16 cellular contexts compared by ENCODE assay signal in the genomic region with DNA sequence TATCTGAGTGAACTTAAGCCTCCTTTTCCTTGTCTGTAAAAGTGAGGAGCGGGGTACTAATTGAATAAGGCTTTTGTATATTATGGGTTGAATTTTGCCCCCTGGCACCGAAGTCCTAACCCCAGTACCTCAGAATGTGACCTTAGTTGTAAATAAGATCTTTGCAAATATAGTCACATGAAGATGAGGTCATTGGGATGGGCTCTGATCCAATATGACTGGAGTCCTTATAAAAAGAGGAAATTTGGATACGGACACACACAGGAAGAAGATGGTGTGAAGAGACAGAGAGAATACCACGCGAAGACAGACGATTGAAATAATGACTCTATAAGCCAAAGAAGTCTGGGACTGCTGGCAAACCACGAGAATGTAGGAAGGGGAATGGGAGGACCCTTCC.
"Had no signal": no experiment of that assay in that cellular context is flagged by ENCODE, and none has a peak within 500 bp of the region (broad histone marks: within the 10 kb centered on the region; RNA-seq: fewer than 3 reads in every experiment).

No MANE protein-coding gene starts in this region.

- H3K36me3 Mint-ChIP-seq: brain, neural progenitor cell, T-cell had no signal

- H3K36me3 ChIP-seq: heart right ventricle, left lung, pancreas had no signal

- H3K27ac ChIP-seq: left lung, neural progenitor cell, pancreas, testis had no signal

- H3K4me3 ChIP-seq: heart right ventricle, left lung, neural progenitor cell, pancreas, testis had no signal

- ATAC-seq: left lung; stimulated activated naive CD8-positive, alpha-beta T cell treated with anti-CD3 and anti-CD28 coated beads, Interleukin-15, amount 100 ng/mL, for 72 hours; T-cell had no signal

- DNase-seq: activated CD4-positive, alpha-beta T cell treated with anti-CD3 and anti-CD28 coated beads, Interleukin-2, amount 10 ng/mL, durations not matched to agents 24 days and 14 days; activated naive CD4-positive, alpha-beta T cell treated with anti-CD3 and anti-CD28 coated beads, Interleukin-2, amount 50 U/mL, for 16 hours; amniotic stem cell; left lung; pancreas; stimulated activated CD4-positive, alpha-beta T cell treated with anti-CD3 and anti-CD28 coated beads, Interleukin-15, amount 100 ng/mL, for 24 hours; stimulated activated CD4-positive, alpha-beta T cell treated with anti-CD3 and anti-CD28 coated beads, Interleukin-4, amount 100 ng/mL, for 4 hours; stimulated activated naive CD8-positive, alpha-beta T cell treated with anti-CD3 and anti-CD28 coated beads, Interleukin-15, amount 100 ng/mL, for 72 hours; T-cell; testis had no signal

- H3K27ac Mint-ChIP-seq: activated CD4-positive, alpha-beta T cell treated with anti-CD3 and anti-CD28 coated beads, Interleukin-2, amount 10 ng/mL, durations not matched to agents 24 days and 14 days; activated T-helper 2 cell treated with anti-CD3 and anti-CD28 coated beads, Interferon-gamma antibody, Interleukin-2, Interleukin-4, amounts not matched to agents 10 μg/mL and 5 μg/mL and 100 μg/mL, durations not matched to agents 14 hours and 24 hours and 36 hours; brain; neural progenitor cell; stimulated activated naive CD8-positive, alpha-beta T cell treated with anti-CD3 and anti-CD28 coated beads, Interleukin-15, amount 100 ng/mL, for 72 hours; T-cell had no signal

- H3K4me3 Mint-ChIP-seq: activated CD4-positive, alpha-beta T cell treated with anti-CD3 and anti-CD28 coated beads, Interleukin-2, amount 10 ng/mL, durations not matched to agents 24 days and 14 days; brain; central memory CD8-positive, alpha-beta T cell; neural progenitor cell; stimulated activated naive CD8-positive, alpha-beta T cell treated with anti-CD3 and anti-CD28 coated beads, Interleukin-15, amount 100 ng/mL, for 72 hours; T-cell had no signal

- H3K27me3 ChIP-seq: heart right ventricle, left lung, neural progenitor cell, testis had no signal

- H3K4me1 Mint-ChIP-seq: activated CD4-positive, alpha-beta T cell treated with anti-CD3 and anti-CD28 coated beads, Interleukin-2, amount 10 ng/mL, durations not matched to agents 24 days and 14 days; central memory CD8-positive, alpha-beta T cell; stimulated activated naive CD8-positive, alpha-beta T cell treated with anti-CD3 and anti-CD28 coated beads, Interleukin-15, amount 100 ng/mL, for 72 hours; T-cell had no signal

- H3K4me1 ChIP-seq: pancreas, testis had no signal

- H3K4me2 ChIP-seq: neural progenitor cell had no signal

- H2AFZ ChIP-seq: neural progenitor cell had no signal

- FAIRE-seq: keratinocyte, pancreas had no signal

- H3K9ac ChIP-seq: neural progenitor cell had no signal

- H3K9me3 ChIP-seq: pancreas, testis had no signal
